ENCODE assay signal across 13 cellular contexts in the genomic region with DNA sequence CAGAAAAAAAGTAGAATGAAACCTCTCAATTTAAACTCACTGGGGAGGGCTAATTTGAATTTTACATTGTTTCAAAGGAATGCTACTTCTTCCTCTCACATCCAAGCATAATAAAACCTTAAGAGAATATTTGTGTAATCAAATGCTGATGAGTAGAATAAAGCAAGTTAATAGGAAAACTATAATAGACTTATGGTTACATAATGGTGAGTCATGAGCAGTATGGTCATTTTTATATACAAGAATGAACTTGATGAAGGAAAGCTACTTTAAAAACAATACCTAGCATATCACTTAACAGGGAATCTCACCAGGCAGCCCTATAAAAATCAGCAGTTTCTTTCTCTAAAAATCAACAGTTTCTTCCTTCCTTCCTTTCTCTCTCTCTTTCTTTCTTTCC.
DNase-seq lines count a peak whose midpoint lies in the region; ATAC-seq, FAIRE-seq and TF ChIP-seq lines count a peak whose summit lies in the region.
"Had no signal": no experiment of that assay in that cellular context is flagged by ENCODE, and none has a peak within 500 bp of the region (broad histone marks: within the 10 kb centered on the region; RNA-seq: fewer than 3 reads in every experiment).

No MANE protein-coding gene starts in this region.

- H4K20me1 ChIP-seq in PC-3 (ENCODE audit: low read length): no peaks in the 10 kb centered on the region
- H4K20me1 ChIP-seq in endothelial cell of umbilical vein (replicated peaks; ENCODE audit: control insufficient read depth, extremely low read depth, insufficient read depth, low read length): no peaks in the 10 kb centered on the region
- no peaks in the 10 kb centered on the region for H4K20me1 ChIP-seq in OCI-LY7 (ENCODE audit: insufficient read depth, low read length)

- no peaks in the 10 kb centered on the region for H3K9me1 ChIP-seq in endothelial cell of umbilical vein (replicated peaks; ENCODE audit: control insufficient read depth, extremely low read depth, insufficient read depth, low read length)

- peaks cover 30% of the 10 kb centered on the region for H3K4me1 ChIP-seq in PC-3 (ENCODE audit: insufficient read depth, low read length)
- H3K4me1 ChIP-seq in endothelial cell of umbilical vein (ENCODE audit: control insufficient read depth, extremely low read depth, insufficient read depth, low read length): no peaks in the 10 kb centered on the region
- H3K4me1 ChIP-seq in OCI-LY7 (ENCODE audit: insufficient read depth, low read length, poor library complexity, severe bottlenecking): no peaks in the 10 kb centered on the region

- ATAC-seq in PC-3 (peak; percentile 66), GM18519 (IDR thresholded peaks at IDR 0.05; ENCODE audit: low FRiP score, unreplicated experiment) (no peak), HG02798 (IDR thresholded peaks at IDR 0.05; ENCODE audit: poor library complexity, unreplicated experiment) (no peak)

- no peak for FAIRE-seq in endothelial cell of umbilical vein (lab: Jason Lieb, UNC)

- TF ChIP-seq CTCF in PC-3 (conservative IDR thresholded peaks at IDR 0.05; ENCODE audit: low read depth, low read length): no peak
- no peak for TF ChIP-seq CTCF in endothelial cell of umbilical vein (IDR thresholded peaks at IDR 0.05; ENCODE audit: extremely low read depth in 1 of 2, insufficient read depth in 1 of 2, low read depth in 1 of 2, low read length in 2 of 2)
- no peak for TF ChIP-seq CTCF in OCI-LY7 (conservative IDR thresholded peaks at IDR 0.05; ENCODE audit: low read length)

- H3K4me3 ChIP-seq in PC-3 (ENCODE audit: low read length) (no peak overlapping the region), endothelial cell of umbilical vein (replicated peaks in 1 of 3; ENCODE audit: insufficient read depth in 1 of 3, low read depth in 1 of 3, low read length in 3 of 3) (no peak overlapping the region), OCI-LY7 (ENCODE audit: low read depth, low read length, poor library complexity, severe bottlenecking) (no peak overlapping the region)

- H3K36me3 ChIP-seq in PC-3 (ENCODE audit: low read depth, low read length) (no peaks in the 10 kb centered on the region), endothelial cell of umbilical vein (ENCODE audit: control insufficient read depth in 2 of 2, extremely low read depth in 1 of 2, insufficient read depth in 2 of 2, low read length in 2 of 2) (no peaks in the 10 kb centered on the region), OCI-LY7 (ENCODE audit: insufficient read depth, low read length) (no peaks in the 10 kb centered on the region)

- POLR2A ChIA-PET in PC-3 (lab: Charles Lee; ENCODE audit: unreplicated experiment) (no interaction called here), endothelial cell of umbilical vein (lab: Charles Lee) (no interaction called here), OCI-LY7 (lab: Charles Lee) (no interaction called here)

- CTCF ChIA-PET in PC-3 (lab: Charles Lee) (no interaction called here), endothelial cell of umbilical vein (lab: Charles Lee) (interaction anchor here (1.3 kb wide), 1 partner anchor 51 kb away, joined by 3 read pairs; no protein-coding TSS in a partner anchor), OCI-LY7 (lab: Charles Lee; ENCODE audit: unreplicated experiment) (interaction anchor here (0.6 kb wide), 1 partner anchor 8 kb away, joined by 3 read pairs; no protein-coding TSS in a partner anchor)

- no peaks in the 10 kb centered on the region for H3K9me2 ChIP-seq in PC-3 (replicated peaks; ENCODE audit: low read length)
- no peaks in the 10 kb centered on the region for H3K9me2 ChIP-seq in OCI-LY7 (ENCODE audit: insufficient read depth, low read length)

- H3K79me2 ChIP-seq in PC-3 (ENCODE audit: low read length) (no peaks in the 10 kb centered on the region), endothelial cell of umbilical vein (ENCODE audit: control insufficient read depth, insufficient read depth, low read length) (no peaks in the 10 kb centered on the region), OCI-LY7 (ENCODE audit: insufficient read depth, low read depth, low read length) (no peaks in the 10 kb centered on the region)

- H3F3A ChIP-seq in PC-3 (ENCODE audit: low read length, unreplicated experiment): no peaks in the 10 kb centered on the region

- H3K4me2 ChIP-seq in PC-3 (ENCODE audit: low read length): peak overlapping the region; percentile 30
- H3K4me2 ChIP-seq in endothelial cell of umbilical vein (ENCODE audit: insufficient read depth, low read length): no peak overlapping the region
- H3K4me2 ChIP-seq in OCI-LY7 (ENCODE audit: low read length): no peak overlapping the region

- DNase-seq in GM03348 (ENCODE audit: low spot score) (peak; percentile 39), PC-3 (peak; percentile 62), endothelial cell of umbilical vein (ENCODE audit: low read depth, low spot score) (peak; percentile 7), renal cortical epithelial cell (ENCODE audit: low read depth) (peak; percentile 54), NK-92 (lab: John Stamatoyannopoulos, UW; ENCODE audit: unreplicated experiment) (no peak), OCI-LY7 (ENCODE audit: low spot score) (no peak)
- DNase-seq: aorta; DND-41; KG1; midbrain; stimulated activated naive CD4-positive, alpha-beta T cell treated with Interleukin-2 at 50 U/mL for 16 hours had no signal

- H3K27ac ChIP-seq in PC-3 (ENCODE audit: low read length) (peak overlapping the region; percentile 30), endothelial cell of umbilical vein (ENCODE audit: insufficient read depth, low read depth, low read length) (no peak overlapping the region), OCI-LY7 (ENCODE audit: low read depth, low read length, poor library complexity, severe bottlenecking) (no peak overlapping the region)

- H3K9ac ChIP-seq in PC-3 (ENCODE audit: low read length) (no peak overlapping the region), endothelial cell of umbilical vein (replicated peaks; ENCODE audit: extremely low read depth, insufficient read depth, low read length) (no peak overlapping the region)

- H3K9me3 ChIP-seq in PC-3 (ENCODE audit: low read length): no peaks in the 10 kb centered on the region
- H3K9me3 ChIP-seq in endothelial cell of umbilical vein (replicated peaks; ENCODE audit: control insufficient read depth, insufficient read depth, low read length): no peaks in the 10 kb centered on the region
- no peaks in the 10 kb centered on the region for H3K9me3 ChIP-seq in OCI-LY7 (ENCODE audit: low read length)

- dilution Hi-C loops in endothelial cell of umbilical vein (cut with MboI; ENCODE audit: extremely low pct_ligation_motif_present, low sequenced_read_pairs): no loop called here

- no TSS peak for BruUV-seq in PC-3 (replicated peaks; lab: Mats Ljungman, UMichigan)
- BruUV-seq in endothelial cell of umbilical vein (replicated peaks; lab: Mats Ljungman, UMichigan): no TSS peak
- BruUV-seq in OCI-LY7 (replicated peaks; lab: Mats Ljungman, UMichigan): no TSS peak

- TF ChIP-seq POLR2A in endothelial cell of umbilical vein (IDR thresholded peaks at IDR 0.05; ENCODE audit: low read depth, low read length): no peak

- intact Hi-C loops in PC-3 (cut with micrococcal nuclease) (loop anchor here (2.0 kb wide), 1 partner anchor 26 kb away; no protein-coding TSS in a partner anchor), endothelial cell of umbilical vein (cut with micrococcal nuclease) (no loop called here), OCI-LY7 (cut with micrococcal nuclease; ENCODE audit: unreplicated experiment) (no loop called here)

- H3K27me3 ChIP-seq in PC-3 (ENCODE audit: low read length) (no peaks in the 10 kb centered on the region), endothelial cell of umbilical vein (ENCODE audit: control insufficient read depth in 2 of 2, insufficient read depth in 2 of 2, low read length in 2 of 2) (no peaks in the 10 kb centered on the region)

- H2AFZ ChIP-seq in PC-3 (ENCODE audit: low read length) (no peak overlapping the region), endothelial cell of umbilical vein (ENCODE audit: low read depth, low read length) (no peak overlapping the region), OCI-LY7 (ENCODE audit: low read length) (no peak overlapping the region)

TF ChIP-seq in endothelial cell of umbilical vein, 7 proteins besides CTCF, POLR2A, EP300 and RAD21:
- TF ChIP-seq JUN (IDR thresholded peaks at IDR 0.05; ENCODE audit: borderline replicate concordance, insufficient read depth, insufficient read length, low read depth): peak; percentile 21
- TF ChIP-seq, protein P1, sequence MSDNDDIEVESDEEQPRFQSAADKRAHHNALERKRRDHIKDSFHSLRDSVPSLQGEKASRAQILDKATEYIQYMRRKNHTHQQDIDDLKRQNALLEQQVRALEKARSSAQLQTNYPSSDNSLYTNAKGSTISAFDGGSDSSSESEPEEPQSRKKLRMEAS (IDR thresholded peaks at IDR 0.05; ENCODE audit: insufficient read depth, insufficient read length): no peak
- TF ChIP-seq FOS (IDR thresholded peaks at IDR 0.05; ENCODE audit: borderline replicate concordance, insufficient read depth, low read length): peak; percentile 34

Comparison
In these comparisons a context has a peak if more than half of its experiments do, and no peak if none do; other contexts are left out.
1. DNase-seq: peak in GM03348 (single experiment), PC-3 (single experiment), endothelial cell of umbilical vein (single experiment) and renal cortical epithelial cell (single experiment); none in NK-92 (single experiment) and OCI-LY7 (single experiment).